8 cellular contexts compared by ENCODE assay signal in genomic region chr5:73499756-73500155, GRCh38. TPM values are rescaled to one million over a fixed set of nuclear protein-coding genes. Genes with fewer than 3 reads are reported as not detected.
DNase-seq lines count a peak whose midpoint lies in the region; ATAC-seq and TF ChIP-seq lines count a peak whose summit lies in the region.

No MANE protein-coding gene starts in this region.

- in situ Hi-C loops in mammary epithelial cell (cut with MboI; ENCODE audit: low sequenced_read_pairs in 2 of 2) = loop anchor here in 1 of 2 donors (25.0 kb wide), 1 partner anchor 412 kb away; no protein-coding TSS in a partner anchor

- H3K36me3 ChIP-seq in HUES64 (ENCODE audit: insufficient read depth, low read length) = peaks cover 56% of the 10 kb centered on the region
- H3K36me3 ChIP-seq in mammary epithelial cell (ENCODE audit: insufficient read depth, low read length) = peaks cover 29% of the 10 kb centered on the region
- H3K36me3 ChIP-seq in mucosa of stomach (ENCODE audit: control insufficient read depth, insufficient read depth, low read length) = no peaks in the 10 kb centered on the region

- dilution Hi-C loops in mammary epithelial cell (cut with HindIII; ENCODE audit: low sequenced_read_pairs) = loop anchor here (25.0 kb wide), 1 partner anchor 412 kb away; no protein-coding TSS in a partner anchor

- peaks cover 68% of the 10 kb centered on the region for H3K79me2 ChIP-seq in mammary epithelial cell (ENCODE audit: insufficient read depth, low read length)

- H3K27ac ChIP-seq in AG04450 (ENCODE audit: low read depth, low read length) (no peak overlapping the region), HUES64 (ENCODE audit: low read depth, low read length) (no peak overlapping the region), mammary epithelial cell (ENCODE audit: insufficient read depth, low read depth, low read length) (peak overlapping the region; percentile 95)

- H3K9ac ChIP-seq in HUES64 (ENCODE audit: low read depth, low read length) = peak overlapping the region; percentile 96
- peak overlapping the region; percentile 98 for H3K9ac ChIP-seq in mammary epithelial cell (ENCODE audit: insufficient read depth, low read length)
- H3K9ac ChIP-seq in mucosa of stomach (ENCODE audit: low read length) = peak overlapping the region; percentile 99

- intact Hi-C loops in mammary epithelial cell (cut with micrococcal nuclease) = loop anchor here (2.0 kb wide), 2 partner anchors 45 to 545 kb away; no protein-coding TSS in a partner anchor

- H3K4me2 ChIP-seq in mammary epithelial cell (ENCODE audit: insufficient read depth, low read depth, low read length) = peak overlapping the region; percentile 95

- ATAC-seq in GM21526 (IDR thresholded peaks at IDR 0.05; ENCODE audit: low FRiP score, unreplicated experiment) (no peak), GM21381 (IDR thresholded peaks at IDR 0.05; ENCODE audit: unreplicated experiment) (no peak)

- no peak overlapping the region for H2AFZ ChIP-seq in mammary epithelial cell (ENCODE audit: low read depth, low read length)

- H3K9me3 ChIP-seq in AG04450 (ENCODE audit: control insufficient read depth, insufficient read depth, low read length) = no peaks in the 10 kb centered on the region; the same call in 1 of the 2 replicates
- H3K9me3 ChIP-seq in HUES64 (ENCODE audit: insufficient read depth, low read depth, low read length) = no peaks in the 10 kb centered on the region
- H3K9me3 ChIP-seq in mammary epithelial cell (replicated peaks; ENCODE audit: insufficient read depth, low read length) = no peaks in the 10 kb centered on the region
- no peaks in the 10 kb centered on the region for H3K9me3 ChIP-seq in mucosa of stomach (ENCODE audit: control insufficient read depth, low read length)

- H3K4me1 ChIP-seq in HUES64 (ENCODE audit: insufficient read depth, low read length) (peaks cover 31% of the 10 kb centered on the region), mammary epithelial cell (ENCODE audit: insufficient read depth, low read length) (peaks cover 8% of the 10 kb centered on the region), mucosa of stomach (ENCODE audit: control insufficient read depth, insufficient read depth, low read length) (peaks cover 21% of the 10 kb centered on the region)

- H3K4me3 ChIP-seq in AG04450 (ENCODE audit: low read depth, low read length) = peak overlapping the region; percentile 86
- peak overlapping the region; percentile 79 for H3K4me3 ChIP-seq in HUES64 (ENCODE audit: low read length)
- peak overlapping the region; percentile 90 to 97 (median 92) for H3K4me3 ChIP-seq in mammary epithelial cell (replicated peaks in 1 of 3; ENCODE audit: insufficient read depth in 1 of 3, low read depth in 2 of 3, low read length in 3 of 3)
- peak overlapping the region; percentile 87 for H3K4me3 ChIP-seq in mucosa of stomach (ENCODE audit: low read length)

- TF ChIP-seq CTCF in AG04450 (IDR thresholded peaks at IDR 0.05; ENCODE audit: low read depth, low read length) (no peak), mammary epithelial cell (conservative IDR thresholded peaks at IDR 0.05 in 1 of 2, IDR thresholded peaks at IDR 0.05 in 1 of 2; ENCODE audit: extremely low read depth in 1 of 2, insufficient read depth in 1 of 2, low read depth in 1 of 2, low read length in 2 of 2) (no peak)

- H4K20me1 ChIP-seq in mammary epithelial cell (ENCODE audit: insufficient read depth, low read length) = peaks cover 7% of the 10 kb centered on the region

- 100% methylated on average over 1 of the region's 2 CpGs for WGBS in HUES64
- WGBS in mammary epithelial cell (ENCODE audit: low coverage, missing lambda C conversion rate) = 55% methylated on average over 2 of the region's 2 CpGs

- CTCF ChIA-PET in AG04450 (lab: Charles Lee) (interaction anchor here (0.9 to 3.7 kb wide), 4 partner anchors 17 to 284 kb away, joined by 3 to 25 read pairs (median 8); no protein-coding TSS in a partner anchor), mammary epithelial cell (lab: Charles Lee; ENCODE audit: low non-redundant PET) (no interaction called here)

- BruUV-seq in mammary epithelial cell (replicated peaks; lab: Mats Ljungman, UMichigan) = no TSS peak

- POLR2A ChIA-PET in AG04450 (lab: Yijun Ruan, JAX) = interaction anchor here (0.7 to 1.9 kb wide), 2 partner anchors 51 to 67 kb away, joined by 4 to 8 read pairs; partner anchors contain the start of gene FOXD1

- no peak for DNase-seq in AG04450 (ENCODE audit: low read depth, low spot score)
- no peak for DNase-seq in mammary epithelial cell
- DNase-seq in activated gamma-delta T cell (lab: John Stamatoyannopoulos, UW) = no peak
- DNase-seq in amygdala (lab: John Stamatoyannopoulos, UW) = no peak

- H3K27me3 ChIP-seq in AG04450 (ENCODE audit: control insufficient read depth, insufficient read depth, low read length) (no peaks in the 10 kb centered on the region), HUES64 (ENCODE audit: insufficient read depth, low read length) (no peaks in the 10 kb centered on the region), mammary epithelial cell (ENCODE audit: insufficient read depth, low read length) (no peaks in the 10 kb centered on the region), mucosa of stomach (ENCODE audit: control insufficient read depth, insufficient read depth, low read length) (no peaks in the 10 kb centered on the region)

RNA-seq across cellular contexts. Expression of gene BTF3, which starts 1.5 kb away (rescaled TPM):
- polyA plus RNA-seq in AG04450 (2011; rRNA removed) (707 and 755 TPM in 2 replicates), mammary epithelial cell (522 TPM)
- polyA minus RNA-seq in AG04450 (2011; rRNA and poly(A)+ RNA removed) = 359 and 427 TPM in 2 replicates
- 759 TPM for polyA plus RNA-seq in HUES64 (2013, experiment 1 of 2)
- 803 TPM for polyA plus RNA-seq in HUES64 (2013, experiment 2 of 2)
- 100 to 1,000 TPM; 365 to 681 TPM for total RNA-seq in mammary epithelial cell
- 321 TPM for polyA minus RNA-seq in mammary epithelial cell

RNA-seq across cellular contexts. Expression of gene FOXD1, which starts 51.2 kb away (rescaled TPM):
- 7.5 and 8.4 TPM in 2 replicates for polyA plus RNA-seq in AG04450 (2011; rRNA removed)
- 3.7 and 3.9 TPM in 2 replicates for polyA minus RNA-seq in AG04450 (2011; rRNA and poly(A)+ RNA removed)
- 0.60 TPM for polyA plus RNA-seq in HUES64 (2013, experiment 1 of 2)
- 1.3 TPM for polyA plus RNA-seq in HUES64 (2013, experiment 2 of 2)
- total RNA-seq in mammary epithelial cell = 10 to 100 TPM in 1 of 2 donors, 1 to 10 TPM in 1; 1.2 to 58.1 TPM
- 4.3 TPM for polyA plus RNA-seq in mammary epithelial cell
- polyA minus RNA-seq in mammary epithelial cell = 6.3 TPM
